ENCODE assay signal across 29 cellular contexts in the genomic region with DNA sequence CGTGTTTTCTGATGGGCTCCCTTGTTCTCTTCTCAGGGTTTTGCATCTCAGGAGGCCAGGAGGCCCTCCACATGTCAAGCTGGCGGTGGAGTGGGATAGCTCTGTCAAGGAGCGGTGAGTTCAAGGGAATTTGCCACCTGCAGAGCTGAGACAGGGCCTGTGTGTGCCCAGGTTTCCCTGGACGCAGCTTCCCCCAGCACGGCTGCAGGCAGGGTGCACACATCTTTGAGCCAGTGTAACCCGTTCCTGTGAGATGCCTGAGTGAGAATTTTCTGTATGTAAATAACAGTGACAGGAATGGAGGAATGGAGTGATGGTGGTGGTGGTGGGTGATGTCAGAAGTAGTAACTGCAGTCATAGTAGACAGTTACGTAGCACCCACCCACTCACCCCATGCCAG.
"Had no signal": no experiment of that assay in that cellular context is flagged by ENCODE, and none has a peak within 500 bp of the region (broad histone marks: within the 10 kb centered on the region; RNA-seq: fewer than 3 reads in every experiment).

No MANE protein-coding gene starts in this region.

- H3K27ac ChIP-seq: adrenal gland, body of pancreas, WERI-Rb-1 had no signal

- H3K9me3 ChIP-seq: adrenal gland, body of pancreas had no signal

- H3K36me3 Mint-ChIP-seq: activated naive CD4-positive, alpha-beta T cell treated with anti-CD3 and anti-CD28 coated beads, Interleukin-2, amount 50 U/mL, for 24 hours; activated naive CD8-positive, alpha-beta T cell treated with anti-CD3 and anti-CD28 coated beads for 36 hours had no signal

- H3K4me3 ChIP-seq: adrenal gland, body of pancreas had no signal

- DNase-seq: activated B cell treated with CpG ODN at 0.5 μM for 24 hours; activated CD4-positive, alpha-beta T cell treated with anti-CD3 and anti-CD28 coated beads for 48 hours; activated CD4-positive, alpha-beta T cell treated with anti-CD3 and anti-CD28 coated beads, Interleukin-2, amount 50 U/mL, for 1 hour; activated CD4-positive, alpha-beta T cell treated with anti-CD3 and anti-CD28 coated beads, Interleukin-2, amount 50 U/mL, for 48 hours; activated CD8-positive, alpha-beta memory T cell treated with anti-CD3 and anti-CD28 coated beads for 24 hours; activated CD8-positive, alpha-beta T cell treated with anti-CD3 and anti-CD28 coated beads for 36 hours; activated effector memory CD4-positive, alpha-beta T cell treated with anti-CD3 and anti-CD28 coated beads, Interleukin-2, amount 50 U/mL, for 16 hours; activated naive CD4-positive, alpha-beta T cell treated with anti-CD3 and anti-CD28 coated beads for 36 hours; activated naive CD8-positive, alpha-beta T cell treated with anti-CD3 and anti-CD28 coated beads for 36 hours; activated naive CD8-positive, alpha-beta T cell treated with anti-CD3 and anti-CD28 coated beads, Interleukin-2, amount 50 U/mL, for 24 hours; activated T-cell treated with anti-CD3 and anti-CD28 coated beads, Interleukin-2, amount 50 U/mL, for 4 hours; adrenal gland; amygdala; aorta; body of pancreas; caudate nucleus; cortex of kidney; dermis blood vessel endothelial cell; effector CD8-positive, alpha-beta T cell; foreskin fibroblast; T-helper 1 cell; T-helper 17 cell; T1000; WERI-Rb-1 had no signal

- H3K4me3 Mint-ChIP-seq: activated B cell treated with CpG ODN at 0.5 μM for 24 hours; activated CD8-positive, alpha-beta T cell treated with anti-CD3 and anti-CD28 coated beads for 36 hours; activated naive CD4-positive, alpha-beta T cell treated with anti-CD3 and anti-CD28 coated beads for 36 hours; activated naive CD4-positive, alpha-beta T cell treated with anti-CD3 and anti-CD28 coated beads, Interleukin-2, amount 50 U/mL, for 24 hours; activated naive CD8-positive, alpha-beta T cell treated with anti-CD3 and anti-CD28 coated beads for 36 hours; activated naive CD8-positive, alpha-beta T cell treated with anti-CD3 and anti-CD28 coated beads, Interleukin-2, amount 50 U/mL, for 24 hours; activated T-cell treated with anti-CD3 and anti-CD28 coated beads, Interleukin-2, amount 50 U/mL, for 4 hours; activated T-helper 17 cell treated with anti-CD3 and anti-CD28 coated beads, Interleukin-2, amount 50 U/mL, for 72 hours; T-helper 17 cell; T-helper 2 cell treated with Interferon-gamma antibody and Interleukin-4, amounts not matched to agents 5 μg/mL and 100 μg/mL, for 36 hours had no signal

- ATAC-seq: activated CD4-positive, CD25-positive, alpha-beta regulatory T cell treated with anti-CD3 and anti-CD28 coated beads, Interleukin-2, amount 50 U/mL, for 24 hours; activated CD8-positive, alpha-beta T cell treated with anti-CD3 and anti-CD28 coated beads for 36 hours; activated naive CD8-positive, alpha-beta T cell treated with anti-CD3 and anti-CD28 coated beads, Interleukin-2, amount 50 U/mL, for 24 hours; activated T-cell treated with anti-CD3 and anti-CD28 coated beads, Interleukin-2, amount 50 U/mL, for 4 hours; activated T-helper 17 cell treated with anti-CD3 and anti-CD28 coated beads, Interleukin-2, amount 50 U/mL, for 72 hours; body of pancreas; esophagus mucosa; T-helper 17 cell had no signal

- H3K9me3 Mint-ChIP-seq: activated B cell treated with CpG ODN at 0.5 μM for 24 hours; activated CD8-positive, alpha-beta T cell treated with anti-CD3 and anti-CD28 coated beads for 36 hours; activated naive CD4-positive, alpha-beta T cell treated with anti-CD3 and anti-CD28 coated beads for 36 hours; activated naive CD4-positive, alpha-beta T cell treated with anti-CD3 and anti-CD28 coated beads, Interleukin-2, amount 50 U/mL, for 24 hours; activated naive CD8-positive, alpha-beta T cell treated with anti-CD3 and anti-CD28 coated beads for 36 hours; activated naive CD8-positive, alpha-beta T cell treated with anti-CD3 and anti-CD28 coated beads, Interleukin-2, amount 50 U/mL, for 24 hours; activated T-cell treated with anti-CD3 and anti-CD28 coated beads, Interleukin-2, amount 50 U/mL, for 4 hours; activated T-helper 17 cell treated with anti-CD3 and anti-CD28 coated beads, Interleukin-2, amount 50 U/mL, for 72 hours; T-helper 2 cell treated with Interferon-gamma antibody and Interleukin-4, amounts not matched to agents 5 μg/mL and 100 μg/mL, for 36 hours had no signal

- H3K27me3 Mint-ChIP-seq: activated CD8-positive, alpha-beta T cell treated with anti-CD3 and anti-CD28 coated beads for 36 hours; activated naive CD4-positive, alpha-beta T cell treated with anti-CD3 and anti-CD28 coated beads, Interleukin-2, amount 50 U/mL, for 24 hours; activated naive CD8-positive, alpha-beta T cell treated with anti-CD3 and anti-CD28 coated beads for 36 hours; activated naive CD8-positive, alpha-beta T cell treated with anti-CD3 and anti-CD28 coated beads, Interleukin-2, amount 50 U/mL, for 24 hours had no signal

- H3K4me1 Mint-ChIP-seq: activated naive CD4-positive, alpha-beta T cell treated with anti-CD3 and anti-CD28 coated beads, Interleukin-2, amount 50 U/mL, for 24 hours; activated naive CD8-positive, alpha-beta T cell treated with anti-CD3 and anti-CD28 coated beads for 36 hours; activated naive CD8-positive, alpha-beta T cell treated with anti-CD3 and anti-CD28 coated beads, Interleukin-2, amount 50 U/mL, for 24 hours; activated T-helper 17 cell treated with anti-CD3 and anti-CD28 coated beads, Interleukin-2, amount 50 U/mL, for 72 hours had no signal

- H3K27me3 ChIP-seq: adrenal gland, body of pancreas had no signal

- H3K36me3 ChIP-seq: adrenal gland, WERI-Rb-1 had no signal

- H3K4me1 ChIP-seq: adrenal gland, body of pancreas had no signal

- H3K27ac Mint-ChIP-seq: activated B cell treated with CpG ODN at 0.5 μM for 24 hours; activated CD8-positive, alpha-beta T cell treated with anti-CD3 and anti-CD28 coated beads for 36 hours; activated naive CD4-positive, alpha-beta T cell treated with anti-CD3 and anti-CD28 coated beads for 36 hours; activated naive CD4-positive, alpha-beta T cell treated with anti-CD3 and anti-CD28 coated beads, Interleukin-2, amount 50 U/mL, for 24 hours; activated naive CD8-positive, alpha-beta T cell treated with anti-CD3 and anti-CD28 coated beads for 36 hours; activated naive CD8-positive, alpha-beta T cell treated with anti-CD3 and anti-CD28 coated beads, Interleukin-2, amount 50 U/mL, for 24 hours; activated T-helper 17 cell treated with anti-CD3 and anti-CD28 coated beads, Interleukin-2, amount 50 U/mL, for 72 hours; T-helper 17 cell; T-helper 2 cell treated with Interferon-gamma antibody and Interleukin-4, amounts not matched to agents 5 μg/mL and 100 μg/mL, for 36 hours had no signal
